Comparison of ENCODE assay signal across 17 cellular contexts in the genomic region with DNA sequence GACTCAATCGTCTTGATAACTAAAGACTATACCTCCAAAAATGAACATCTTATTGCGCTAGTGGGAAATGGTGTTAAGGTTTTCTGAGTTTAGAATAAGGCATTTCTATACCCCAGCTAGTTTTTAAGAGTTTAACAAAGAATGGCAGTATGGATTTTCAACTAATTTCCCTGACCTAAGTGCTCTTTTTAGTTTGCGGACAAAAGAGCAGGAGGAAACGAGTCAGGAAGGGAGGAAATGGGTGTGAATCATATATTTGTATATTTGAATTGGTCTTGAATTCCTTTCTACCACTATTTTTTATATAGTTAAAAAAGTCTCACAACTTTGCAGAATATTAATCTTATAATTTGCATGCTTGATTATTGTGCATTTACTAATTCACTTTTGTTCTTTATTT.
"Had no signal": no experiment of that assay in that cellular context is flagged by ENCODE, and none has a peak within 500 bp of the region (broad histone marks: within the 10 kb centered on the region; RNA-seq: fewer than 3 reads in every experiment).

No MANE protein-coding gene starts in this region.

- H3K27me3 Mint-ChIP-seq: activated CD4-positive, alpha-beta memory T cell treated with anti-CD3 and anti-CD28 coated beads, Interleukin-2, amount 10 ng/mL, durations not matched to agents 7 days and 5 days; activated naive CD4-positive, alpha-beta T cell treated with anti-CD3 and anti-CD28 coated beads, Interleukin-2, amount 50 U/mL, for 24 hours; activated T-cell treated with anti-CD3 and anti-CD28 coated beads, Interleukin-2, amount 50 U/mL, for 24 hours; T-helper 17 cell had no signal

- ATAC-seq: left lobe of liver; naive thymus-derived CD8-positive, alpha-beta T cell; stimulated activated effector memory CD8-positive, alpha-beta T cell treated with anti-CD3 and anti-CD28 coated beads, Interleukin-12 subunit alpha, Interleukin-12 subunit beta, amount 100 ng/mL, for 72 hours; T-helper 17 cell; upper lobe of right lung; WTC11 had no signal

- H3K9me3 ChIP-seq: adrenal gland, thoracic aorta, upper lobe of right lung had no signal

- H3K4me1 ChIP-seq: adrenal gland, parathyroid adenoma, upper lobe of right lung had no signal

- H3K9ac ChIP-seq: parathyroid adenoma had no signal

- FAIRE-seq: keratinocyte had no signal

- H3K36me3 ChIP-seq: adrenal gland, thoracic aorta, upper lobe of right lung had no signal

- H3K4me1 Mint-ChIP-seq: activated CD4-positive, alpha-beta memory T cell treated with anti-CD3 and anti-CD28 coated beads, Interleukin-2, amount 10 ng/mL, durations not matched to agents 7 days and 5 days; activated naive CD4-positive, alpha-beta T cell treated with anti-CD3 and anti-CD28 coated beads, Interleukin-2, amount 50 U/mL, for 24 hours; naive thymus-derived CD8-positive, alpha-beta T cell; stimulated activated effector memory CD8-positive, alpha-beta T cell treated with anti-CD3 and anti-CD28 coated beads, Interleukin-12 subunit alpha, Interleukin-12 subunit beta, amount 100 ng/mL, for 72 hours; T-helper 17 cell had no signal

- H3K27ac ChIP-seq: adrenal gland, parathyroid adenoma, thoracic aorta, upper lobe of right lung had no signal

- DNase-seq: activated CD4-positive, alpha-beta memory T cell treated with anti-CD3 and anti-CD28 coated beads, Interleukin-2, amount 10 ng/mL, durations not matched to agents 7 days and 5 days; activated CD4-positive, alpha-beta T cell treated with anti-CD3 and anti-CD28 coated beads for 4 hours; activated effector memory CD4-positive, alpha-beta T cell treated with anti-CD3 and anti-CD28 coated beads, Interleukin-2, amount 50 U/mL, for 16 hours; activated T-cell treated with anti-CD3 and anti-CD28 coated beads, Interleukin-2, amount 50 U/mL, for 24 hours; adrenal gland; caudate nucleus; mammary epithelial cell; naive thymus-derived CD8-positive, alpha-beta T cell; T-helper 17 cell; upper lobe of right lung had no signal

- H3K79me2 ChIP-seq: parathyroid adenoma had no signal

- H3K4me3 Mint-ChIP-seq: activated CD4-positive, alpha-beta memory T cell treated with anti-CD3 and anti-CD28 coated beads, Interleukin-2, amount 10 ng/mL, durations not matched to agents 7 days and 5 days; activated naive CD4-positive, alpha-beta T cell treated with anti-CD3 and anti-CD28 coated beads, Interleukin-2, amount 50 U/mL, for 24 hours; activated T-cell treated with anti-CD3 and anti-CD28 coated beads, Interleukin-2, amount 50 U/mL, for 24 hours; naive thymus-derived CD8-positive, alpha-beta T cell; stimulated activated effector memory CD8-positive, alpha-beta T cell treated with anti-CD3 and anti-CD28 coated beads, Interleukin-12 subunit alpha, Interleukin-12 subunit beta, amount 100 ng/mL, for 72 hours; T-helper 17 cell; WTC11 had no signal

- H2AFZ ChIP-seq: parathyroid adenoma had no signal

- H3K27ac Mint-ChIP-seq: activated CD4-positive, alpha-beta memory T cell treated with anti-CD3 and anti-CD28 coated beads, Interleukin-2, amount 10 ng/mL, durations not matched to agents 7 days and 5 days; activated naive CD4-positive, alpha-beta T cell treated with anti-CD3 and anti-CD28 coated beads, Interleukin-2, amount 50 U/mL, for 24 hours; activated T-cell treated with anti-CD3 and anti-CD28 coated beads, Interleukin-2, amount 50 U/mL, for 24 hours; naive thymus-derived CD8-positive, alpha-beta T cell; stimulated activated effector memory CD8-positive, alpha-beta T cell treated with anti-CD3 and anti-CD28 coated beads, Interleukin-12 subunit alpha, Interleukin-12 subunit beta, amount 100 ng/mL, for 72 hours; T-helper 17 cell had no signal

- H3K27me3 ChIP-seq: adrenal gland, upper lobe of right lung had no signal

- H3K4me3 ChIP-seq: adrenal gland, thoracic aorta, upper lobe of right lung had no signal

- H3K36me3 Mint-ChIP-seq: activated naive CD4-positive, alpha-beta T cell treated with anti-CD3 and anti-CD28 coated beads, Interleukin-2, amount 50 U/mL, for 24 hours; naive thymus-derived CD8-positive, alpha-beta T cell; stimulated activated effector memory CD8-positive, alpha-beta T cell treated with anti-CD3 and anti-CD28 coated beads, Interleukin-12 subunit alpha, Interleukin-12 subunit beta, amount 100 ng/mL, for 72 hours had no signal
